Comparison of ENCODE assay signal across 1 cellular context in the genomic region with DNA sequence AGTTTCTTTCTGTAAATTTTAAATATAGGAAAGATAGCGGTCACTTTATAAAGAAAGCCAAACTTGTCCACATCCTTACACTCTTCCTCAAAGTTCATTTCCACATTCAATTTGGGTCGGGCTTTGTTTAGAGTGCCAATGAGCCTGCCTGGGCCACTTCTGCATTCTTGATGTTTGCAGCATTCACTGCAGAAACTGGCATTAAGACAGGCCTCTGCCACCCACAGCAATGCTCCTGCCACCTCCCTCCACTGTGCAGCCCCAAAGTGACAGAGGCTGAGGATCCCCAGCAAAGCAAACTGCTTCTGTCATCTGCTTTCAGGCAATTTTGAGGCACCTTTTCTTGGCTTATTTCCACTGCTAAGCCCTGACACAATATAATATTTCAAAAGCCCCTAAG.
TF ChIP-seq lines count a peak whose summit lies in the region.

No MANE protein-coding gene starts in this region.

TF ChIP-seq in IMR-90, 13 proteins besides CTCF, POLR2A, EP300 and RAD21 (continued from another document):
- TF ChIP-seq, protein P1, sequence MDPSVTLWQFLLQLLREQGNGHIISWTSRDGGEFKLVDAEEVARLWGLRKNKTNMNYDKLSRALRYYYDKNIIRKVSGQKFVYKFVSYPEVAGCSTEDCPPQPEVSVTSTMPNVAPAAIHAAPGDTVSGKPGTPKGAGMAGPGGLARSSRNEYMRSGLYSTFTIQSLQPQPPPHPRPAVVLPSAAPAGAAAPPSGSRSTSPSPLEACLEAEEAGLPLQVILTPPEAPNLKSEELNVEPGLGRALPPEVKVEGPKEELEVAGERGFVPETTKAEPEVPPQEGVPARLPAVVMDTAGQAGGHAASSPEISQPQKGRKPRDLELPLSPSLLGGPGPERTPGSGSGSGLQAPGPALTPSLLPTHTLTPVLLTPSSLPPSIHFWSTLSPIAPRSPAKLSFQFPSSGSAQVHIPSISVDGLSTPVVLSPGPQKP (IDR thresholded peaks at IDR 0.05; ENCODE audit: borderline replicate concordance, low read depth, low read length), result no peak
- no peak for TF ChIP-seq FOS (IDR thresholded peaks at IDR 0.05; ENCODE audit: low read depth, low read length)
- TF ChIP-seq, protein P2, sequence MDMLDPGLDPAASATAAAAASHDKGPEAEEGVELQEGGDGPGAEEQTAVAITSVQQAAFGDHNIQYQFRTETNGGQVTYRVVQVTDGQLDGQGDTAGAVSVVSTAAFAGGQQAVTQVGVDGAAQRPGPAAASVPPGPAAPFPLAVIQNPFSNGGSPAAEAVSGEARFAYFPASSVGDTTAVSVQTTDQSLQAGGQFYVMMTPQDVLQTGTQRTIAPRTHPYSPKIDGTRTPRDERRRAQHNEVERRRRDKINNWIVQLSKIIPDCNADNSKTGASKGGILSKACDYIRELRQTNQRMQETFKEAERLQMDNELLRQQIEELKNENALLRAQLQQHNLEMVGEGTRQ (IDR thresholded peaks at IDR 0.05; ENCODE audit: low read depth, low read length), result no peak
- TF ChIP-seq RCOR1 (IDR thresholded peaks at IDR 0.05; ENCODE audit: insufficient replicate concordance, low read length), result no peak
- no peak for TF ChIP-seq MAFK (IDR thresholded peaks at IDR 0.05; ENCODE audit: low read depth, low read length)
